ENCODE assay signal across 1 cellular context in the genomic region with DNA sequence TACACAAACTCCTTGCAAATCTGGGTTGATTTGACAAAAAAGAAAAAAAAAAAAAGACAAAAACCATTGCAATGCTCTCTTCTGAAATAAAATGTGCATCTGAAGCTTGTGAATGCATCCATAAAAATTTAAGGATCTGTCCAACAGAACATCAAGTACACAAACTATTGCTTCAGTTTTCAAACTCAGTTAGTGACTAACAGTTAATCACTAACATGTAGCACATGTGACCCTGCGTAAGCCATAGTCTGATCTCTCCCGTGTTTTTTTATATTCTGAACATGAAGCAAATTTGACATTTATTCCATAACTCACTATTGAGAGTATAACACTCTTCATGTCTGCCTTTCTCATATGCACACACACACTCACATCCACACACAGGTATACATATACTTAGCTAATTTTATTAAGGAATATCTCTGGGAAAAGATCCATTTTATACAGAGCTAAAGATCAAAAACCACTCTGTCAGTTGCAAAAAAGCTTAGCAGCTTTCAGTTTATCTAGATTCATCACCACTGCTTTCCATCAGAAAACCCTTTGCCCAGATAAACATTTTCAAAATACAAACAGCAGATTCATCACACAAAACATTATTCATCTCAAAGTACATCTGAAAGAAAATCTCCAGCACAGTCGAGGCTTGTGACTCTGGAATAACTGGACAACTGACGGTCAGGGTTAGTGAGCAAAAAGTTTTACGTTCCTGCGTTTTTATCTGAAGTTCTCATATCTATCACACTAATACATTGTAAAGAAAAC.
TF ChIP-seq lines count a peak whose summit lies in the region.

No MANE protein-coding gene starts in this region.

TF ChIP-seq in SK-N-SH, 30 proteins besides CTCF, POLR2A, EP300 and RAD21 (continued from another document):
- TF ChIP-seq, protein P1, sequence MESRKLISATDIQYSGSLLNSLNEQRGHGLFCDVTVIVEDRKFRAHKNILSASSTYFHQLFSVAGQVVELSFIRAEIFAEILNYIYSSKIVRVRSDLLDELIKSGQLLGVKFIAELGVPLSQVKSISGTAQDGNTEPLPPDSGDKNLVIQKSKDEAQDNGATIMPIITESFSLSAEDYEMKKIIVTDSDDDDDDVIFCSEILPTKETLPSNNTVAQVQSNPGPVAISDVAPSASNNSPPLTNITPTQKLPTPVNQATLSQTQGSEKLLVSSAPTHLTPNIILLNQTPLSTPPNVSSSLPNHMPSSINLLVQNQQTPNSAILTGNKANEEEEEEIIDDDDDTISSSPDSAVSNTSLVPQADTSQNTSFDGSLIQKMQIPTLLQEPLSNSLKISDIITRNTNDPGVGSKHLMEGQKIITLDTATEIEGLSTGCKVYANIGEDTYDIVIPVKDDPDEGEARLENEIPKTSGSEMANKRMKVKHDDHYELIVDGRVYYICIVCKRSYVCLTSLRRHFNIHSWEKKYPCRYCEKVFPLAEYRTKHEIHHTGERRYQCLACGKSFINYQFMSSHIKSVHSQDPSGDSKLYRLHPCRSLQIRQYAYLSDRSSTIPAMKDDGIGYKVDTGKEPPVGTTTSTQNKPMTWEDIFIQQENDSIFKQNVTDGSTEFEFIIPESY (IDR thresholded peaks at IDR 0.05; ENCODE audit: borderline replicate concordance, low read depth) = no peak
- no peak for TF ChIP-seq RFX5 (IDR thresholded peaks at IDR 0.05; ENCODE audit: low read length)
- TF ChIP-seq REST (IDR thresholded peaks at IDR 0.05; ENCODE audit: low read depth, low read length) = no peak
TF ChIP-seq in SK-N-SH: peak in this region for 0.
